ENCODE assay signal across 9 cellular contexts in genomic region chr2:143261986-143262784, GRCh38.
DNase-seq lines count a peak whose midpoint lies in the region; ATAC-seq and TF ChIP-seq lines count a peak whose summit lies in the region.
"Had no signal": no experiment of that assay in that cellular context is flagged by ENCODE, and none has a peak within 500 bp of the region (broad histone marks: within the 10 kb centered on the region; RNA-seq: fewer than 3 reads in every experiment).

No MANE protein-coding gene starts in this region.

- H3K27me3 ChIP-seq in lower lobe of right lung (ENCODE audit: low read depth) = no peaks in the 10 kb centered on the region
- H3K27me3 ChIP-seq in suprapubic skin = no peaks in the 10 kb centered on the region

- TF ChIP-seq CTCF in lower lobe of right lung (IDR thresholded peaks at IDR 0.05) (no peak), suprapubic skin (IDR thresholded peaks at IDR 0.05) (no peak)

- peak; percentile 91 for ATAC-seq in GM18867 (IDR thresholded peaks at IDR 0.05; ENCODE audit: unreplicated experiment)
- peak; percentile 80 for ATAC-seq in HG02981 (IDR thresholded peaks at IDR 0.05; ENCODE audit: unreplicated experiment)
- peak; percentile 67 to 69 for ATAC-seq in activated CD4-positive, CD25-positive, alpha-beta regulatory T cell treated with anti-CD3 and anti-CD28 coated beads, Interleukin-2, amount 50 U/mL, for 24 hours
- peak; percentile 75 to 83 for ATAC-seq in lower lobe of right lung
- no peak for ATAC-seq in HG03175 (IDR thresholded peaks at IDR 0.05; ENCODE audit: unreplicated experiment)

- H3K4me1 ChIP-seq in lower lobe of right lung (peaks cover 7% of the 10 kb centered on the region), suprapubic skin (peaks cover 3% of the 10 kb centered on the region)

- DNase-seq in lower lobe of right lung (peak; percentile 48), DMS53 treated with DMSO at 0.1 percent for 48 hours (lab: John Stamatoyannopoulos, UW; ENCODE audit: unreplicated experiment) (no peak), DMS153 treated with DMSO at 0.1 percent for 48 hours (lab: John Stamatoyannopoulos, UW; ENCODE audit: unreplicated experiment) (no peak), suprapubic skin (ENCODE audit: low spot score in 2 of 2) (no peak)

- H3K9me3 ChIP-seq in lower lobe of right lung (no peaks in the 10 kb centered on the region), suprapubic skin (no peaks in the 10 kb centered on the region)

- TF ChIP-seq POLR2A in suprapubic skin (IDR thresholded peaks at IDR 0.05) = no peak

- no peak for TF ChIP-seq EP300 in suprapubic skin (IDR thresholded peaks at IDR 0.05)

- intact Hi-C loops in lower lobe of right lung (cut with DNase I) = no loop called here

- no peaks in the 10 kb centered on the region for H3K36me3 ChIP-seq in lower lobe of right lung
- no peaks in the 10 kb centered on the region for H3K36me3 ChIP-seq in suprapubic skin
- H3K36me3 ChIP-seq: cardiac muscle cell had no signal

- 82% methylated on average over 8 of the region's 8 CpGs for WGBS in suprapubic skin

- H3K4me3 ChIP-seq in lower lobe of right lung (no peak overlapping the region), suprapubic skin (no peak overlapping the region)
- H3K4me3 ChIP-seq: cardiac muscle cell had no signal

- H3K27ac ChIP-seq in lower lobe of right lung = no peak overlapping the region
- H3K27ac ChIP-seq in suprapubic skin = no peak overlapping the region
- H3K27ac ChIP-seq: cardiac muscle cell had no signal
